In the genomic region with DNA sequence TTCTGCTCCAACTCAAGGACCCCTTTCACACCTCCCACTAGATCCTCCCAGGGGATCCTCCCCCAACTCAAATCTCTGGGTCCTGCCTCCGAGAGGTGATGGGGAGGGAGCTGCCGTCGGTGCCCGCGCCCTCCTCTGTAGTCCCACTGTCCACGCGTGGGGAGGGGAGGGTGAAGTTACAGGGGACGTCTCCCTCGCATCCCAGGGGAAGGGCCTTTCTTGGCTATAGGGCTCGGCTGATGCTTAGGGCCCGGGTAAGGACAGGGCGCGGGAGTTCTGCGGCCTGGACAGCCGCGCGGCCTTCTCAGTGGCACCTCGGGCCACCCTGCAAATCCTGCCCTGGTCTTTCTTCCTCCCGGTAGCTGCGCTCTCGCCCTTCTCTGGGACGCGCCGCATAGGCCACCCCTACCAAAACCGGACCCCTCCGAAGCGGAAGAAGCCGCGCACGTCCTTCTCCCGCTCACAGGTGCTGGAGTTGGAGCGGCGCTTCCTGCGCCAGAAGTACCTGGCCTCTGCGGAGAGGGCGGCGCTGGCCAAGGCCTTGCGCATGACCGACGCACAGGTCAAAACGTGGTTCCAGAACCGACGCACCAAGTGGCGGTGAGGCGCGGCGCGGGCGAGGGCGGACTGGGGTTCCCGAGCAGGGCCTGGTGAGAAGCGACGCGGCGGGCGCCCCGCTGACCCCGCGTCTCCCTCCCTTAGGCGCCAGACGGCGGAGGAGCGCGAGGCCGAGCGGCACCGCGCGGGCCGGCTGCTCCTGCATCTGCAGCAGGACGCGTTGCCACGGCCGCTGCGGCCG, we compare ENCODE assay signal across 9 cellular contexts. TPM values are rescaled to one million over a fixed set of nuclear protein-coding genes. Genes with fewer than 3 reads are reported as not detected.
DNase-seq lines count a peak whose midpoint lies in the region; ATAC-seq and TF ChIP-seq lines count a peak whose summit lies in the region.
"Had no signal": no experiment of that assay in that cellular context is flagged by ENCODE, and none has a peak within 500 bp of the region (broad histone marks: within the 10 kb centered on the region; RNA-seq: fewer than 3 reads in every experiment).

No MANE protein-coding gene starts in this region.

- peak; percentile 10 for ATAC-seq in GM18909 (IDR thresholded peaks at IDR 0.05; ENCODE audit: poor library complexity, unreplicated experiment)
- peak in 3 of 4 experiments; percentile 4 to 27 (median 21) for ATAC-seq in T-cell (replicated peaks in 1 of 4)
- peak in 1 of 2 donors; percentile 15 for ATAC-seq in right cardiac atrium
- no peak for ATAC-seq in gastrocnemius medialis

- H3K27me3 ChIP-seq in right cardiac atrium (ENCODE audit: control insufficient read depth, insufficient read depth) (no peaks in the 10 kb centered on the region), gastrocnemius medialis (peaks cover 90 to 100% (median 96%) of the 10 kb centered on the region in 3 donors)

- no peak overlapping the region for H3K27ac Mint-ChIP-seq in T-cell

- H3K9me3 Mint-ChIP-seq in T-cell: no peaks in the 10 kb centered on the region

- H3K9me3 ChIP-seq in right cardiac atrium (ENCODE audit: control insufficient read depth, low read length) (no peaks in the 10 kb centered on the region), gastrocnemius medialis (no peaks in the 10 kb centered on the region)

- H3K4me3 ChIP-seq in right cardiac atrium (ENCODE audit: low read length) (peak overlapping the region; percentile 12), gastrocnemius medialis (peak overlapping the region; percentile 43 to 59 (median 45))

- H3K36me3 ChIP-seq in gastrocnemius medialis: no peaks in the 10 kb centered on the region

- H3K4me1 Mint-ChIP-seq in T-cell: peaks cover 14 to 29% (median 21%) of the 10 kb centered on the region in 3 donors

- 4% methylated on average over 76 of the region's 76 CpGs for WGBS in right cardiac atrium

- CTCF ChIA-PET in T-cell (lab: Charles Lee): no interaction called here

- intact Hi-C loops in right cardiac atrium (cut with DNase I) (no loop called here), gastrocnemius medialis (cut with DNase I; ENCODE audit: low total_unique reads) (no loop called here)

- H3K27me3 Mint-ChIP-seq in T-cell: peaks cover 54 to 75% of the 10 kb centered on the region in 2 donors

- POLR2A ChIA-PET in T-cell (lab: Charles Lee): interaction anchor here in 1 of 2 donors (0.6 kb wide), 1 partner anchor 69 kb away, joined by 3 read pairs; no protein-coding TSS in a partner anchor

- in situ Hi-C loops in gastrocnemius medialis (cut with MboI; ENCODE audit: low sequenced_read_pairs in 4 of 4): no loop called here
- in situ Hi-C loops in GM13976 (cut with MboI; ENCODE audit: low sequenced_read_pairs, unreplicated experiment): no loop called here
- in situ Hi-C loops in GM13977 (cut with MboI; ENCODE audit: low pct_unique_long_range_greater_than_20kb, low sequenced_read_pairs, unreplicated experiment): no loop called here

- no peak overlapping the region for H3K27ac ChIP-seq in right cardiac atrium (ENCODE audit: low read length)
- H3K27ac ChIP-seq in gastrocnemius medialis: no peak overlapping the region
- H3K27ac ChIP-seq: VCaP had no signal

- H3K4me1 ChIP-seq in right cardiac atrium (ENCODE audit: control insufficient read depth, insufficient read depth, low read length) (peaks cover 2% of the 10 kb centered on the region), gastrocnemius medialis (peaks cover 7 to 17% of the 10 kb centered on the region in 2 donors)

- DNase-seq in T-cell: peak in 1 of 34 experiments; percentile 16
- peak in 1 of 3 donors; percentile 25 for DNase-seq in right cardiac atrium
- no peak for DNase-seq in gastrocnemius medialis
- DNase-seq in GM13976 (ENCODE audit: low spot score): no peak
- no peak for DNase-seq in NCI-H2107 treated with DMSO at 0.1 percent for 48 hours (lab: John Stamatoyannopoulos, UW; ENCODE audit: unreplicated experiment)
- DNase-seq in GM13977 (ENCODE audit: low spot score): no peak
- no peak for DNase-seq in stimulated activated CD4-positive, alpha-beta T cell treated with anti-CD3 and anti-CD28 coated beads, Interleukin-4, amount 100 ng/mL, for 4 hours

- no peak for TF ChIP-seq POLR2A in gastrocnemius medialis (IDR thresholded peaks at IDR 0.05)

- TF ChIP-seq CTCF in gastrocnemius medialis (IDR thresholded peaks at IDR 0.05 in 4 of 5, conservative IDR thresholded peaks at IDR 0.05 in 1 of 5) (no peak), GM13976 (IDR thresholded peaks at IDR 0.05; ENCODE audit: borderline replicate concordance, control extremely low read depth, extremely low read depth, insufficient read depth, missing control alignments) (no peak), GM13977 (IDR thresholded peaks at IDR 0.05; ENCODE audit: extremely low read depth, insufficient read depth, missing control alignments) (no peak)

- no peaks in the 10 kb centered on the region for H3K36me3 Mint-ChIP-seq in T-cell

- H3K4me3 Mint-ChIP-seq in T-cell: peak overlapping the region; percentile 65 to 74 (median 70)

RNA-seq across cellular contexts. Expression of a gene that starts 1.2 kb away (rescaled TPM):
- total RNA-seq in T-cell (under 1 TPM in 2 of 5 donors, not detected in 3; 0.28 to 0.46 TPM), right cardiac atrium (not detected), gastrocnemius medialis (not detected)
- polyA plus RNA-seq in right cardiac atrium: 0.05 TPM

RNA-seq across cellular contexts. Expression of a gene that starts 8.0 kb away (rescaled TPM):
- 10 to 100 TPM; 17.6 to 34.3 (median 28.0) TPM for total RNA-seq in T-cell
- 10 to 100 TPM; 20.5 to 38.7 (median 25.6) TPM for total RNA-seq in right cardiac atrium
- 20.9 TPM for polyA plus RNA-seq in right cardiac atrium
- total RNA-seq in gastrocnemius medialis: 10 to 100 TPM; 14.2 to 23.6 (median 20.0) TPM

RNA-seq across cellular contexts. Expression of a gene that starts 10.6 kb away (rescaled TPM):
- total RNA-seq in T-cell: under 1 TPM in 3 of 5 donors, not detected in 2; 0.33 to 0.76 (median 0.47) TPM
- total RNA-seq in right cardiac atrium: not detected
- polyA plus RNA-seq in right cardiac atrium: not detected
- under 1 TPM in 1 of 4 donors, not detected in 3; 0.24 TPM for total RNA-seq in gastrocnemius medialis

RNA-seq across cellular contexts. Expression of a gene that starts 14.0 kb away (rescaled TPM):
- total RNA-seq in T-cell: 100 to 1,000 TPM; 144 to 167 (median 149) TPM
- 10 to 100 TPM; 52.3 to 69.6 (median 63.3) TPM for total RNA-seq in right cardiac atrium
- polyA plus RNA-seq in right cardiac atrium: 75.3 TPM
- 100 to 1,000 TPM; 112 to 148 (median 115) TPM for total RNA-seq in gastrocnemius medialis

RNA-seq across cellular contexts. Expression of a gene that starts 14.3 kb away (rescaled TPM):
- 10 to 100 TPM; 25.1 to 45.2 (median 38.3) TPM for total RNA-seq in T-cell
- 10 to 100 TPM; 26.3 to 31.2 (median 28.9) TPM for total RNA-seq in right cardiac atrium
- polyA plus RNA-seq in right cardiac atrium: 27.8 TPM
- 10 to 100 TPM; 24.2 to 38.5 (median 29.4) TPM for total RNA-seq in gastrocnemius medialis

Comparison
In these comparisons a context has a peak if more than half of its experiments do, and no peak if none do; other contexts are left out.
1. ATAC-seq: peak in GM18909 (single experiment) and T-cell (3 of 4); none in gastrocnemius medialis (0 of 2).